In the genomic region with DNA sequence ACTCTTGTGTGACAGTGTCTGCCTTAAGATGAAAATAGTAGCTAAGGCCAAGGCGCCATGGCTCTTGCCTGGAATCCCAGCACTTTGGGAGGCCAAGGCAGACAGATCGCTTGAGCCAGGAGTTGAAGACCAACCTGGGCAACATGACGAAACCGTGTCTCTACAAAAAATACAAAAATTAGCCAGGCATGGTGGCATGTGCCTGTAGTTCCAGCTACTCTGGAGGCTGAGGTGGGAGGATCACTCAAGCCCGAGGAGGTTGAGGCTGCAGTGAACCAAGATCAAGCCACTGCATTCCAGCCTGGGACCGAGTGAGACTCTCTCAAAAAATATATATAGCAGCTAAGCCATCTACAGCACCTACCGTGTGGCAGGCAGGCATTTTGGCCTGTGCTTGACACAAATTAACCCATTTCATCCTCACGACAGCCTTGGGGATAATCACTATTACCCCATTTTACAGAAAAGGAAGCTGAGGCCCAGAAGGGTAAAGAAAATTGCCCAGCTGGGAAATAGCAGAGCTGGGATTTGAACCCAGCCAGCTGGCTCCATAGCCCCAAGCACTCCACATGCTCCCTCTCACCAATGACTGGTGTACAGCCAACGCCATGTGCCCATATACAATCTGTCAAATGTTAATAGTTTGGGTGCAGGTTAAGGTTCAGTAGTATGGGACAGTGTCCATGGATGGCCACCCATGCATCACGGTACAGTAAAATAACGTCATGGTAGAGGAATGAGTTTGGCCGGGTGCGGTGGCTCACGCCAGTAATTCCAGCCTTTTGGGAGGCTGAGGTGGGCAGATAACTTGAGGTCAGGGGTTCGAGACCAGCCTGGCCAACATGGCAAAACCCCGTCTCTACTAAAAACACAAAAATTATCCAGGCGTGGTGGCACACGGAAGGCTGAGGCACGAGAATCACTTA, we compare ENCODE assay signal across 8 cellular contexts. TPM values are rescaled to one million over a fixed set of nuclear protein-coding genes. Genes with fewer than 3 reads are reported as not detected.
DNase-seq lines count a peak whose midpoint lies in the region; ATAC-seq and TF ChIP-seq lines count a peak whose summit lies in the region.

No MANE protein-coding gene starts in this region.

- TF ChIP-seq CTCF in BJ (IDR thresholded peaks at IDR 0.05; ENCODE audit: insufficient read depth, low read depth, low read length) = no peak
- TF ChIP-seq CTCF in breast epithelium (IDR thresholded peaks at IDR 0.05) = no peak

- H3K27ac ChIP-seq in breast epithelium (peak overlapping the region; percentile 90 to 93), muscle layer of duodenum (ENCODE audit: low read length) (peak overlapping the region; percentile 94)

- no peaks in the 10 kb centered on the region for H3K27me3 ChIP-seq in BJ (ENCODE audit: control insufficient read depth, insufficient read depth, low read length)
- no peaks in the 10 kb centered on the region for H3K27me3 ChIP-seq in breast epithelium
- no peaks in the 10 kb centered on the region for H3K27me3 ChIP-seq in muscle layer of duodenum (ENCODE audit: low read depth, low read length)

- no peak for TF ChIP-seq EP300 in Ishikawa (IDR thresholded peaks at IDR 0.05; ENCODE audit: borderline replicate concordance)

- CTCF ChIA-PET in BJ (lab: Yijun Ruan, JAX) = interaction anchor here (0.8 to 5.5 kb wide), 8 partner anchors 10 to 206 kb away, joined by 3 to 40 read pairs (median 3); no protein-coding TSS in a partner anchor

- H3K9me3 ChIP-seq in breast epithelium = no peaks in the 10 kb centered on the region
- no peaks in the 10 kb centered on the region for H3K9me3 ChIP-seq in muscle layer of duodenum (ENCODE audit: control insufficient read depth in 1 of 2, low read length in 2 of 2)

- intact Hi-C loops in breast epithelium (cut with DNase I; ENCODE audit: low total_unique reads) = no loop called here

- TF ChIP-seq RAD21 in Ishikawa (IDR thresholded peaks at IDR 0.05; ENCODE audit: low read depth) = no peak

- peaks cover 8 to 15% of the 10 kb centered on the region in 2 donors for H3K4me1 ChIP-seq in breast epithelium
- H3K4me1 ChIP-seq in muscle layer of duodenum (ENCODE audit: control insufficient read depth in 1 of 2, insufficient read depth in 2 of 2, low read length in 2 of 2) = peaks cover 9 to 24% of the 10 kb centered on the region in 2 donors

- ATAC-seq in HG03175 (IDR thresholded peaks at IDR 0.05; ENCODE audit: unreplicated experiment) (no peak), GM18868 (IDR thresholded peaks at IDR 0.05; ENCODE audit: unreplicated experiment) (no peak)

- peaks cover 24% of the 10 kb centered on the region for H3K36me3 ChIP-seq in BJ (ENCODE audit: control insufficient read depth, insufficient read depth, low read length)
- H3K36me3 ChIP-seq in breast epithelium = no peaks in the 10 kb centered on the region
- H3K36me3 ChIP-seq in muscle layer of duodenum (ENCODE audit: control insufficient read depth in 1 of 2, insufficient read depth in 2 of 2, low read length in 2 of 2) = peaks cover 3 to 8% of the 10 kb centered on the region in 2 donors

- H3K4me3 ChIP-seq in BJ (ENCODE audit: low read depth, low read length) (peak overlapping the region; percentile 95), breast epithelium (peak overlapping the region; percentile 92 to 95 (median 94)), muscle layer of duodenum (ENCODE audit: low read depth in 1 of 2, low read length in 2 of 2) (peak overlapping the region; percentile 79)

- TF ChIP-seq POLR2A in breast epithelium (IDR thresholded peaks at IDR 0.05) = no peak

- DNase-seq in BJ (ENCODE audit: low read depth) = no peak
- no peak for DNase-seq in breast epithelium (ENCODE audit: low spot score in 2 of 2)
- no peak for DNase-seq in NCI-H146 treated with DMSO at 0.1 percent for 48 hours (lab: John Stamatoyannopoulos, UW; ENCODE audit: unreplicated experiment)
- no peak for DNase-seq in NCI-H1105 treated with DMSO at 0.1 percent for 48 hours (lab: John Stamatoyannopoulos, UW)

- POLR2A ChIA-PET in BJ (lab: Charles Lee) = no interaction called here

TF ChIP-seq in Ishikawa, 13 proteins besides CTCF, POLR2A, EP300 and RAD21:
- TF ChIP-seq, protein P1, sequence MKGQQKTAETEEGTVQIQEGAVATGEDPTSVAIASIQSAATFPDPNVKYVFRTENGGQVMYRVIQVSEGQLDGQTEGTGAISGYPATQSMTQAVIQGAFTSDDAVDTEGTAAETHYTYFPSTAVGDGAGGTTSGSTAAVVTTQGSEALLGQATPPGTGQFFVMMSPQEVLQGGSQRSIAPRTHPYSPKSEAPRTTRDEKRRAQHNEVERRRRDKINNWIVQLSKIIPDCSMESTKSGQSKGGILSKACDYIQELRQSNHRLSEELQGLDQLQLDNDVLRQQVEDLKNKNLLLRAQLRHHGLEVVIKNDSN (IDR thresholded peaks at IDR 0.05) = no peak
- no peak for TF ChIP-seq EGR1 (IDR thresholded peaks at IDR 0.05)
- 0 out of 2 replicates have a peak, but pooled peaks have one; percentile 18 for TF ChIP-seq TEAD4 (IDR thresholded peaks at IDR 0.05)
- TF ChIP-seq YY1 (IDR thresholded peaks at IDR 0.05; ENCODE audit: low read depth) = no peak
- no peak for TF ChIP-seq FOXM1 (IDR thresholded peaks at IDR 0.05; ENCODE audit: borderline replicate concordance, low read depth)
- TF ChIP-seq TAF1 (IDR thresholded peaks at IDR 0.05; ENCODE audit: low read depth) = no peak; the same call in 1 of the 2 replicates
- TF ChIP-seq, protein P2, sequence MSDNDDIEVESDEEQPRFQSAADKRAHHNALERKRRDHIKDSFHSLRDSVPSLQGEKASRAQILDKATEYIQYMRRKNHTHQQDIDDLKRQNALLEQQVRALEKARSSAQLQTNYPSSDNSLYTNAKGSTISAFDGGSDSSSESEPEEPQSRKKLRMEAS (IDR thresholded peaks at IDR 0.05) = peak; percentile 47
- TF ChIP-seq CREB1 (IDR thresholded peaks at IDR 0.05; ENCODE audit: low read depth) = no peak
- 0 out of 2 replicates have a peak, but pooled peaks have one; percentile 8 for TF ChIP-seq ZBTB7A (IDR thresholded peaks at IDR 0.05; ENCODE audit: low read depth)
- no peak for TF ChIP-seq TCF12 (IDR thresholded peaks at IDR 0.05; ENCODE audit: low read depth)

RNA-seq across cellular contexts. Expression of a gene that starts 3.1 kb away (rescaled TPM):
- polyA plus RNA-seq in BJ (2011; rRNA removed) = 409 and 506 TPM in 2 replicates
- 301 and 391 TPM in 2 replicates for polyA minus RNA-seq in BJ (2011; rRNA and poly(A)+ RNA removed)
- 100 to 1,000 TPM; 121 to 146 (median 121) TPM for total RNA-seq in breast epithelium

RNA-seq across cellular contexts. Expression of a gene that starts 39.1 kb away (rescaled TPM):
- polyA plus RNA-seq in BJ (2011; rRNA removed) = 40.5 and 78.6 TPM in 2 replicates
- 57.7 and 65.0 TPM in 2 replicates for polyA minus RNA-seq in BJ (2011; rRNA and poly(A)+ RNA removed)
- 10 to 100 TPM; 45.0 to 57.0 (median 53.7) TPM for total RNA-seq in breast epithelium

RNA-seq across cellular contexts. Expression of a gene that starts 39.5 kb away (rescaled TPM):
- polyA plus RNA-seq in BJ (2011; rRNA removed) = 12.6 and 15.1 TPM in 2 replicates
- 4.5 and 5.4 TPM in 2 replicates for polyA minus RNA-seq in BJ (2011; rRNA and poly(A)+ RNA removed)
- 10 to 100 TPM; 11.4 to 23.1 (median 12.1) TPM for total RNA-seq in breast epithelium
